Comparison of ENCODE assay signal across 1 cellular context in genomic region chr12:92034858-92035401, GRCh38.
A peak's percentile ranks its signal among the peaks of the same experiment; 100 is the strongest.
TF ChIP-seq lines count a peak whose summit lies in the region.

No MANE protein-coding gene starts in this region.

TF ChIP-seq in HepG2, 621 proteins besides CTCF, POLR2A, EP300 and RAD21 (continued from another document and continues in another):
- TF ChIP-seq, protein P1, sequence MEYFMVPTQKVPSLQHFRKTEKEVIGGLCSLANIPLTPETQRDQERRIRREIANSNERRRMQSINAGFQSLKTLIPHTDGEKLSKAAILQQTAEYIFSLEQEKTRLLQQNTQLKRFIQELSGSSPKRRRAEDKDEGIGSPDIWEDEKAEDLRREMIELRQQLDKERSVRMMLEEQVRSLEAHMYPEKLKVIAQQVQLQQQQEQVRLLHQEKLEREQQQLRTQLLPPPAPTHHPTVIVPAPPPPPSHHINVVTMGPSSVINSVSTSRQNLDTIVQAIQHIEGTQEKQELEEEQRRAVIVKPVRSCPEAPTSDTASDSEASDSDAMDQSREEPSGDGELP (IDR thresholded peaks at IDR 0.05; ENCODE audit: borderline replicate concordance, low read depth) = no peak; the same call in 1 of the 2 replicates
- no peak for TF ChIP-seq GABPA (IDR thresholded peaks at IDR 0.05; ENCODE audit: low read depth, low read length)
- peak; percentile 42; the same call in 1 of the 2 replicates for TF ChIP-seq GABPA (CRISPR knock-in tag; IDR thresholded peaks at IDR 0.05; ENCODE audit: low read depth)
- TF ChIP-seq, protein P2, sequence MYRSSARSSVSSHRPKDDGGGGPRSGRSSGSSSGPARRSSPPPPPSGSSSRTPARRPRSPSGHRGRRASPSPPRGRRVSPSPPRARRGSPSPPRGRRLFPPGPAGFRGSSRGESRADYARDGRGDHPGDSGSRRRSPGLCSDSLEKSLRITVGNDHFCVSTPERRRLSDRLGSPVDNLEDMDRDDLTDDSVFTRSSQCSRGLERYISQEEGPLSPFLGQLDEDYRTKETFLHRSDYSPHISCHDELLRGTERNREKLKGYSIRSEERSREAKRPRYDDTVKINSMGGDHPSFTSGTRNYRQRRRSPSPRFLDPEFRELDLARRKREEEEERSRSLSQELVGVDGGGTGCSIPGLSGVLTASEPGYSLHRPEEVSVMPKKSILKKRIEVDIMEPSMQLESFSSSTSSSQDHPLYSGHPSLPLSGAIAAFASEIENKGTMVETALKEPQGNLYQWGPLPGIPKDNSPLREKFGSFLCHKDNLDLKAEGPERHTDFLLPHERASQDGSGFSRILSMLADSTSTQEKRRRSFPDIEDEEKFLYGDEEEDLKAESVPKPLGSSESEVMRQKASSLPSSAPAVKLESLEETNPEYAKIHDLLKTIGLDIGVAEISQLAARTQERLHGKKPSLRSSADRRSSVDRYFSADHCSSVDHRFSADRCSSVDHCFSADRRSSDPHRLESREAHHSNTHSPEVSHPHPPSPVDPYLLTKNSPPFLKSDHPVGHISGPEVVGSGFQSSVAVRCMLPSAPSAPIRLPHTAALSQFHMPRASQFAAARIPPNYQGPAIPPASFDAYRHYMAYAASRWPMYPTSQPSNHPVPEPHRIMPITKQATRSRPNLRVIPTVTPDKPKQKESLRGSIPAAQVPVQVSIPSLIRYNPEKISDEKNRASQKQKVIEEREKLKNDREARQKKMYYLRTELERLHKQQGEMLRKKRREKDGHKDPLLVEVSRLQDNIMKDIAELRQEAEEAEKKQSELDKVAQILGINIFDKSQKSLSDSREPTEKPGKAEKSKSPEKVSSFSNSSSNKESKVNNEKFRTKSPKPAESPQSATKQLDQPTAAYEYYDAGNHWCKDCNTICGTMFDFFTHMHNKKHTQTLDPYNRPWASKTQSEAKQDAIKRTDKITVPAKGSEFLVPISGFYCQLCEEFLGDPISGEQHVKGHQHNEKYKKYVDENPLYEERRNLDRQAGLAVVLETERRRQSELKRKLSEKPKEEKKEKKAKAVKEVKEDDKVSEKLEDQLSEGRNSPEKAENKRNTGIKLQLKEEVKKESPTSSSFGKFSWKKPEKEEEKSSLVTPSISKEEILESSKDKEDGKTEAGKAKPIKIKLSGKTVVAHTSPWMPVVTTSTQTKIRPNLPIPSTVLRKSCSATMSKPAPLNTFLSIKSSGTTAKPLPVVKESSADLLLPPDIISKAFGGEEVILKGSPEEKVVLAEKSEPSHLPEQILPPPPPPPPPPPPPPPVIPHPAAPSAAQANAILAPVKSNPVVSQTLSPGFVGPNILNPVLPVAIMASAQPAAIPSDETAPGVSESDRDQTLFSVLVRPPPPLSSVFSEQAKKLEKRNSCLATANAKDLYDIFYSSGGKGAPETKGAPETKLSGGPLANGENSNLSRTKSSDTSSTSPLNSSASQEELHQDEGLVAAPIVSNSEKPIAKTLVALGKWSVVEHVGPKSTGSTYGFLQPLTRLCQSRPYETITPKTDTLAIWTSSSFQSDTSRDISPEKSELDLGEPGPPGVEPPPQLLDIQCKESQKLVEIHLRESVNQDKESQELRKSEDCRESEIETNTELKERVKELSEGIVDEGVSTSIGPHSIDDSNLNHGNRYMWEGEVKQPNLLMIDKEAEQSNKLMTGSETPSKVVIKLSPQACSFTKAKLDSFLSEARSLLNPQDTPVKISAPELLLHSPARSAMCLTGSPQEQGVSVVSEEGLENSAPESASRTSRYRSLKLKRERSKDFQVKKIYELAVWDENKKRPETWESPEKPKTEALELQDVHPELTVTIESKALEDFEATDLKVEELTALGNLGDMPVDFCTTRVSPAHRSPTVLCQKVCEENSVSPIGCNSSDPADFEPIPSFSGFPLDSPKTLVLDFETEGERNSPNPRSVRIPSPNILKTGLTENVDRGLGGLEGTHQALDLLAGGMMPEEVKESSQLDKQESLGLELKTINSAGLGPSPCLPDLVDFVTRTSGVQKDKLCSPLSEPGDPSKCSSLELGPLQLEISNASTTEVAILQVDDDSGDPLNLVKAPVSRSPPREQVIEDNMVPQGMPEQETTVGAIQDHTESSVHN (CRISPR knock-in tag; IDR thresholded peaks at IDR 0.05) = no peak
- TF ChIP-seq CEBPB (IDR thresholded peaks at IDR 0.05; ENCODE audit: borderline replicate concordance, low read depth, low read length) = no peak
- peak; percentile 67; the same call in 1 of the 2 replicates for TF ChIP-seq MEIS2 (CRISPR knock-in tag; IDR thresholded peaks at IDR 0.05)
- no peak for TF ChIP-seq CHD2 (IDR thresholded peaks at IDR 0.05; ENCODE audit: low read depth, low read length)
- peak; percentile 75; the same call in 1 of the 2 replicates for TF ChIP-seq ZNF292 (CRISPR knock-in tag; IDR thresholded peaks at IDR 0.05; ENCODE audit: borderline replicate concordance, low read depth)
- TF ChIP-seq, protein P3, sequence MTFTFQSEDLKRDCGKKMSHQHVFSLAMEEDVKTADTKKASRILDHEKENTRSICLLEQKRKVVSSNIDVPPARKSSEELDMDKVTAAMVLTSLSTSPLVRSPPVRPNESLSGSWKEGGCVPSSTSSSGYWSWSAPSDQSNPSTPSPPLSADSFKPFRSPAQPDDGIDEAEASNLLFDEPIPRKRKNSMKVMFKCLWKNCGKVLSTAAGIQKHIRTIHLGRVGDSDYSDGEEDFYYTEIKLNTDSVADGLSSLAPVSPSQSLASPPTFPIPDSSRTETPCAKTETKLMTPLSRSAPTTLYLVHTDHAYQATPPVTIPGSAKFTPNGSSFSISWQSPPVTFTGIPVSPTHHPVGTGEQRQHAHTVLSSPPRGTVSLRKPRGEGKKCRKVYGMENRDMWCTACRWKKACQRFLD (CRISPR knock-in tag; IDR thresholded peaks at IDR 0.05; ENCODE audit: borderline replicate concordance) = no peak
- TF ChIP-seq HMG20A (CRISPR knock-in tag; IDR thresholded peaks at IDR 0.05; ENCODE audit: borderline replicate concordance) = peak; percentile 87; the same call in 1 of the 2 replicates
- no peak for TF ChIP-seq HNF1A (IDR thresholded peaks at IDR 0.05; ENCODE audit: low read depth)
- no peak for TF ChIP-seq HNF1A (CRISPR knock-in tag; IDR thresholded peaks at IDR 0.05; ENCODE audit: borderline replicate concordance)
- TF ChIP-seq, protein P4, sequence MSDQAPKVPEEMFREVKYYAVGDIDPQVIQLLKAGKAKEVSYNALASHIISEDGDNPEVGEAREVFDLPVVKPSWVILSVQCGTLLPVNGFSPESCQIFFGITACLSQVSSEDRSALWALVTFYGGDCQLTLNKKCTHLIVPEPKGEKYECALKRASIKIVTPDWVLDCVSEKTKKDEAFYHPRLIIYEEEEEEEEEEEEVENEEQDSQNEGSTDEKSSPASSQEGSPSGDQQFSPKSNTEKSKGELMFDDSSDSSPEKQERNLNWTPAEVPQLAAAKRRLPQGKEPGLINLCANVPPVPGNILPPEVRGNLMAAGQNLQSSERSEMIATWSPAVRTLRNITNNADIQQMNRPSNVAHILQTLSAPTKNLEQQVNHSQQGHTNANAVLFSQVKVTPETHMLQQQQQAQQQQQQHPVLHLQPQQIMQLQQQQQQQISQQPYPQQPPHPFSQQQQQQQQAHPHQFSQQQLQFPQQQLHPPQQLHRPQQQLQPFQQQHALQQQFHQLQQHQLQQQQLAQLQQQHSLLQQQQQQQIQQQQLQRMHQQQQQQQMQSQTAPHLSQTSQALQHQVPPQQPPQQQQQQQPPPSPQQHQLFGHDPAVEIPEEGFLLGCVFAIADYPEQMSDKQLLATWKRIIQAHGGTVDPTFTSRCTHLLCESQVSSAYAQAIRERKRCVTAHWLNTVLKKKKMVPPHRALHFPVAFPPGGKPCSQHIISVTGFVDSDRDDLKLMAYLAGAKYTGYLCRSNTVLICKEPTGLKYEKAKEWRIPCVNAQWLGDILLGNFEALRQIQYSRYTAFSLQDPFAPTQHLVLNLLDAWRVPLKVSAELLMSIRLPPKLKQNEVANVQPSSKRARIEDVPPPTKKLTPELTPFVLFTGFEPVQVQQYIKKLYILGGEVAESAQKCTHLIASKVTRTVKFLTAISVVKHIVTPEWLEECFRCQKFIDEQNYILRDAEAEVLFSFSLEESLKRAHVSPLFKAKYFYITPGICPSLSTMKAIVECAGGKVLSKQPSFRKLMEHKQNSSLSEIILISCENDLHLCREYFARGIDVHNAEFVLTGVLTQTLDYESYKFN (CRISPR knock-in tag; conservative IDR thresholded peaks at IDR 0.05) = peak; percentile 67; the same call in 1 of the 2 replicates
- TF ChIP-seq ZNF768 (CRISPR knock-in tag; IDR thresholded peaks at IDR 0.05) = no peak
- TF ChIP-seq, protein P5, sequence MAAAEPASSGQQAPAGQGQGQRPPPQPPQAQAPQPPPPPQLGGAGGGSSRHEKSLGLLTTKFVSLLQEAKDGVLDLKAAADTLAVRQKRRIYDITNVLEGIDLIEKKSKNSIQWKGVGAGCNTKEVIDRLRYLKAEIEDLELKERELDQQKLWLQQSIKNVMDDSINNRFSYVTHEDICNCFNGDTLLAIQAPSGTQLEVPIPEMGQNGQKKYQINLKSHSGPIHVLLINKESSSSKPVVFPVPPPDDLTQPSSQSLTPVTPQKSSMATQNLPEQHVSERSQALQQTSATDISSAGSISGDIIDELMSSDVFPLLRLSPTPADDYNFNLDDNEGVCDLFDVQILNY (CRISPR knock-in tag; conservative IDR thresholded peaks at IDR 0.05) = no peak
- TF ChIP-seq CHCHD3 (CRISPR knock-in tag; IDR thresholded peaks at IDR 0.05) = no peak
- TF ChIP-seq DMTF1 (CRISPR knock-in tag; IDR thresholded peaks at IDR 0.05) = no peak
- no peak for TF ChIP-seq ZNF589 (CRISPR knock-in tag; conservative IDR thresholded peaks at IDR 0.05)
- no peak; the same call in 1 of the 2 replicates for TF ChIP-seq RXRA (CRISPR knock-in tag; IDR thresholded peaks at IDR 0.05)
- TF ChIP-seq MZF1 (CRISPR knock-in tag; IDR thresholded peaks at IDR 0.05; ENCODE audit: borderline replicate concordance) = no peak
- TF ChIP-seq ZNF687 (CRISPR knock-in tag; IDR thresholded peaks at IDR 0.05) = peak; percentile 41; the same call in 1 of the 2 replicates
- 0 out of 2 replicates have a peak, but pooled peaks have one; percentile 49 for TF ChIP-seq ZNF761 (CRISPR knock-in tag; conservative IDR thresholded peaks at IDR 0.05)
- TF ChIP-seq KAT8 (CRISPR knock-in tag; IDR thresholded peaks at IDR 0.05) = peak; percentile 62; the same call in 1 of the 2 replicates
- no peak for TF ChIP-seq ZNF549 (CRISPR knock-in tag; IDR thresholded peaks at IDR 0.05)
- no peak for TF ChIP-seq GTF2F1 (IDR thresholded peaks at IDR 0.05; ENCODE audit: low read length)
- TF ChIP-seq RXRB (CRISPR knock-in tag; IDR thresholded peaks at IDR 0.05; ENCODE audit: borderline replicate concordance) = peak; percentile 74
